8 cellular contexts compared by ENCODE assay signal in genomic region chr19:19033176-19033425, GRCh38. TPM values are rescaled to one million over a fixed set of nuclear protein-coding genes. Genes with fewer than 3 reads are reported as not detected.
A peak's percentile ranks its signal among the peaks of the same experiment; 100 is the strongest.
DNase-seq lines count a peak whose midpoint lies in the region; ATAC-seq and TF ChIP-seq lines count a peak whose summit lies in the region.

No MANE protein-coding gene starts in this region.

- DNase-seq in CD8-positive, alpha-beta T cell: no peak
- DNase-seq in neural crest cell (ENCODE audit: low read depth, low spot score) (no peak), CD1c-positive myeloid dendritic cell (ENCODE audit: extremely low spot score) (no peak), NOMO-1 (lab: John Stamatoyannopoulos, UW; ENCODE audit: unreplicated experiment in 2 of 2) (no peak)

- no peaks in the 10 kb centered on the region for H3K9me3 Mint-ChIP-seq in CD8-positive, alpha-beta T cell
- no peaks in the 10 kb centered on the region for H3K9me3 Mint-ChIP-seq in neural crest cell

- H3K36me3 Mint-ChIP-seq in CD8-positive, alpha-beta T cell: peaks cover 29% of the 10 kb centered on the region
- peaks cover 28% of the 10 kb centered on the region for H3K36me3 Mint-ChIP-seq in neural crest cell (ENCODE audit: low read depth)

- H3K36me3 ChIP-seq in CD8-positive, alpha-beta T cell (ENCODE audit: insufficient read depth, low read length): peaks cover 9% of the 10 kb centered on the region
- peaks cover 52% of the 10 kb centered on the region for H3K36me3 ChIP-seq in HUES48 (ENCODE audit: control insufficient read depth, insufficient read depth, low read length)

- CTCF ChIA-PET in CD8-positive, alpha-beta T cell (lab: Charles Lee): no interaction called here

- H3K4me1 Mint-ChIP-seq in CD8-positive, alpha-beta T cell (ENCODE audit: low read depth): peaks cover 37% of the 10 kb centered on the region
- peaks cover 25% of the 10 kb centered on the region for H3K4me1 Mint-ChIP-seq in neural crest cell

- H3K4me3 ChIP-seq in CD8-positive, alpha-beta T cell (ENCODE audit: low read depth, low read length): peak overlapping the region; percentile 71
- peak overlapping the region; percentile 94 for H3K4me3 ChIP-seq in HUES48 (ENCODE audit: low read depth, low read length)

- H3K9me3 ChIP-seq in CD8-positive, alpha-beta T cell (ENCODE audit: low read length): no peaks in the 10 kb centered on the region
- H3K9me3 ChIP-seq in HUES48 (ENCODE audit: control insufficient read depth, insufficient read depth, low read length): peaks cover 7% of the 10 kb centered on the region

- POLR2A ChIA-PET in CD8-positive, alpha-beta T cell (lab: Charles Lee): no interaction called here

- H3K4me1 ChIP-seq in CD8-positive, alpha-beta T cell (ENCODE audit: insufficient read depth, low read length): peaks cover 18% of the 10 kb centered on the region
- peaks cover 3% of the 10 kb centered on the region; the same call in 1 of the 2 replicates for H3K4me1 ChIP-seq in HUES48 (ENCODE audit: control insufficient read depth, insufficient read depth, low read length)

- no peak for ATAC-seq in CD8-positive, alpha-beta T cell
- ATAC-seq in GM21786 (IDR thresholded peaks at IDR 0.05; ENCODE audit: unreplicated experiment): no peak
- ATAC-seq in HG03571 (IDR thresholded peaks at IDR 0.05; ENCODE audit: unreplicated experiment): no peak

- intact Hi-C loops in CD8-positive, alpha-beta T cell (cut with DNase I, micrococcal nuclease): loop anchor here (1.0 to 10.0 kb wide), 7 partner anchors 30 to 396 kb away; partner anchors contain the start of genes BORCS8 (in 2 of the 2), MAU2 (in 2 of the 2), RFXANK (in 2 of the 2) and SLC25A42 (in 2 of the 2)

- H3K27me3 ChIP-seq in CD8-positive, alpha-beta T cell (ENCODE audit: insufficient read depth, low read length): no peaks in the 10 kb centered on the region
- no peaks in the 10 kb centered on the region for H3K27me3 ChIP-seq in HUES48 (ENCODE audit: control insufficient read depth, insufficient read depth, low read length)

- H3K4me3 Mint-ChIP-seq in CD8-positive, alpha-beta T cell: peak overlapping the region; percentile 97
- H3K4me3 Mint-ChIP-seq in neural crest cell: peak overlapping the region; percentile 98

- no peak for TF ChIP-seq CTCF in CD8-positive, alpha-beta T cell (IDR thresholded peaks at IDR 0.05)
- no peak for TF ChIP-seq CTCF in neural crest cell (conservative IDR thresholded peaks at IDR 0.05)

- H3K27ac Mint-ChIP-seq in CD8-positive, alpha-beta T cell: peak overlapping the region; percentile 97
- H3K27ac Mint-ChIP-seq in neural crest cell (ENCODE audit: unreplicated experiment): no peak overlapping the region

- H3K9ac ChIP-seq in HUES48 (ENCODE audit: low read depth, low read length): peak overlapping the region; percentile 78

- H3K27ac ChIP-seq in CD8-positive, alpha-beta T cell (ENCODE audit: low read depth, low read length): peak overlapping the region; percentile 65
- peak overlapping the region; percentile 96 for H3K27ac ChIP-seq in HUES48 (ENCODE audit: low read depth, low read length)
- H3K27ac ChIP-seq in cingulate gyrus (ENCODE audit: low read depth, low read length): peak overlapping the region; percentile 47

- no peaks in the 10 kb centered on the region for H3K27me3 Mint-ChIP-seq in CD8-positive, alpha-beta T cell (ENCODE audit: low read depth)
- peaks cover 2% of the 10 kb centered on the region for H3K27me3 Mint-ChIP-seq in neural crest cell (ENCODE audit: low read depth)

RNA-seq across cellular contexts. Expression of gene SUGP2, which starts 0.2 kb away (rescaled TPM):
- total RNA-seq in CD8-positive, alpha-beta T cell: 10 to 100 TPM; 85.4 to 90.8 TPM
- total RNA-seq in neural crest cell: 149 and 160 TPM in 2 replicates

RNA-seq across cellular contexts. Expression of gene ARMC6, which starts 0.3 kb away (rescaled TPM):
- 1 to 10 TPM; 4.6 to 5.3 TPM for total RNA-seq in CD8-positive, alpha-beta T cell
- total RNA-seq in neural crest cell: 52.5 and 57.9 TPM in 2 replicates

RNA-seq across cellular contexts. Expression of gene SLC25A42, which starts 30.7 kb away (rescaled TPM):
- 10 to 100 TPM in 1 of 2 experiments, 1 to 10 TPM in 1; 8.3 to 10.6 TPM for total RNA-seq in CD8-positive, alpha-beta T cell
- 10.5 and 11.1 TPM in 2 replicates for total RNA-seq in neural crest cell
